Comparison of ENCODE assay signal across 8 cellular contexts in genomic region chr5:69368458-69369368, GRCh38. TPM values are rescaled to one million over a fixed set of nuclear protein-coding genes. Genes with fewer than 3 reads are reported as not detected.
DNase-seq lines count a peak whose midpoint lies in the region; ATAC-seq and TF ChIP-seq lines count a peak whose summit lies in the region.

No MANE protein-coding gene starts in this region.

- H3K4me3 ChIP-seq in CD8-positive, alpha-beta memory T cell (ENCODE audit: low read length) = peak overlapping the region; percentile 70
- H3K4me3 ChIP-seq in ascending aorta (peak overlapping the region; percentile 70 to 81), iPS-11a (ENCODE audit: low read depth, low read length) (peak overlapping the region; percentile 98)

- CTCF ChIA-PET in CD8-positive, alpha-beta memory T cell (lab: Charles Lee) = no interaction called here

- peak in 2 of 5 donors; percentile 21 to 61 for DNase-seq in CD8-positive, alpha-beta memory T cell
- DNase-seq in NCI-H748 treated with DMSO at 0.1 percent for 48 hours (lab: John Stamatoyannopoulos, UW) = peak; percentile 25
- no peak for DNase-seq in ascending aorta (ENCODE audit: low spot score in 2 of 2)
- DNase-seq in smooth muscle cell of the brain vasculature (ENCODE audit: low read depth, low spot score) = peak; percentile 7
- DNase-seq in AG08396 (ENCODE audit: low spot score) = no peak

- intact Hi-C loops in ascending aorta (cut with DNase I) = loop anchor here (1.0 to 2.0 kb wide), 4 partner anchors 36 to 275 kb away; partner anchors contain the start of genes CCDC125, CCNB1 and CDK7

- ATAC-seq in GM21825 (IDR thresholded peaks at IDR 0.05; ENCODE audit: unreplicated experiment) = peak; percentile 29
- ATAC-seq in HG03378 (IDR thresholded peaks at IDR 0.05; ENCODE audit: unreplicated experiment) = no peak

- peaks cover 3 to 44% (median 10%) of the 10 kb centered on the region in 3 donors for H3K36me3 Mint-ChIP-seq in CD8-positive, alpha-beta memory T cell

- H3K9me3 ChIP-seq in CD8-positive, alpha-beta memory T cell (ENCODE audit: low read length) = no peaks in the 10 kb centered on the region
- H3K9me3 ChIP-seq in ascending aorta = no peaks in the 10 kb centered on the region

- H3K4me3 Mint-ChIP-seq in CD8-positive, alpha-beta memory T cell = peak overlapping the region; percentile 91 to 98 (median 95)

- peaks cover 24% of the 10 kb centered on the region for H3K4me1 ChIP-seq in CD8-positive, alpha-beta memory T cell (ENCODE audit: insufficient read depth, low read length)
- H3K4me1 ChIP-seq in ascending aorta = peaks cover 7 to 18% of the 10 kb centered on the region in 2 donors

- peaks cover 18% of the 10 kb centered on the region for H3K36me3 ChIP-seq in CD8-positive, alpha-beta memory T cell (ENCODE audit: insufficient read depth, low read length)
- H3K36me3 ChIP-seq in ascending aorta = peaks cover 17 to 21% of the 10 kb centered on the region in 2 donors

- H3K27ac ChIP-seq in CD8-positive, alpha-beta memory T cell (ENCODE audit: low read depth, low read length) = peak overlapping the region; percentile 99
- H3K27ac ChIP-seq in ascending aorta = peak overlapping the region; percentile 90 to 94

- H3K4me1 Mint-ChIP-seq in CD8-positive, alpha-beta memory T cell = peaks cover 35 to 67% (median 65%) of the 10 kb centered on the region in 3 donors

- H3K9me3 Mint-ChIP-seq in CD8-positive, alpha-beta memory T cell = peaks cover 0 to 2% (median 0%) of the 10 kb centered on the region in 5 donors

- H3K27me3 ChIP-seq in CD8-positive, alpha-beta memory T cell (ENCODE audit: insufficient read depth, low read length, poor library complexity, severe bottlenecking) = no peaks in the 10 kb centered on the region
- H3K27me3 ChIP-seq in ascending aorta = no peaks in the 10 kb centered on the region

- H3K27me3 Mint-ChIP-seq in CD8-positive, alpha-beta memory T cell = no peaks in the 10 kb centered on the region

- H3K27ac Mint-ChIP-seq in CD8-positive, alpha-beta memory T cell = peak overlapping the region; percentile 96 to 100 (median 98)

- POLR2A ChIA-PET in CD8-positive, alpha-beta memory T cell (lab: Charles Lee) = interaction anchor here (1.9 kb wide), 1 partner anchor 134 kb away, joined by 4 read pairs; the partner anchor contains the start of gene CDK7

- no peak for TF ChIP-seq CTCF in ascending aorta (IDR thresholded peaks at IDR 0.05)

RNA-seq across cellular contexts. Expression of gene AK6, which starts 0.6 kb away (rescaled TPM):
- 100 to 1,000 TPM; 104 to 108 TPM for total RNA-seq in CD8-positive, alpha-beta memory T cell
- polyA plus RNA-seq in CD8-positive, alpha-beta memory T cell = 90.9 TPM
- 3.9 TPM for total RNA-seq in ascending aorta

RNA-seq across cellular contexts. Expression of gene TAF9, which starts 0.6 kb away (rescaled TPM):
- 10 to 100 TPM; 70.2 to 70.5 TPM for total RNA-seq in CD8-positive, alpha-beta memory T cell
- polyA plus RNA-seq in CD8-positive, alpha-beta memory T cell = 95.0 TPM
- 6.3 TPM for total RNA-seq in ascending aorta

RNA-seq across cellular contexts. Expression of gene RAD17, which starts 0.9 kb away (rescaled TPM):
- 10 to 100 TPM; 27.6 to 28.4 TPM for total RNA-seq in CD8-positive, alpha-beta memory T cell
- polyA plus RNA-seq in CD8-positive, alpha-beta memory T cell = 26.5 TPM
- 24.4 TPM for total RNA-seq in ascending aorta

RNA-seq across cellular contexts. Expression of gene CCDC125, which starts 36.1 kb away (rescaled TPM):
- total RNA-seq in CD8-positive, alpha-beta memory T cell = 1 to 10 TPM; 8.5 to 9.0 TPM
- polyA plus RNA-seq in CD8-positive, alpha-beta memory T cell = 6.1 TPM
- 5.2 TPM for total RNA-seq in ascending aorta

RNA-seq across cellular contexts. Expression of gene MARVELD2, which starts 46.2 kb away (rescaled TPM):
- under 1 TPM; 0.39 to 0.40 TPM for total RNA-seq in CD8-positive, alpha-beta memory T cell
- polyA plus RNA-seq in CD8-positive, alpha-beta memory T cell = 1.4 TPM
- not detected for total RNA-seq in ascending aorta

Comparison
In these comparisons a context has a peak if more than half of its experiments do, and no peak if none do; other contexts are left out.
1. DNase-seq: peak in NCI-H748 treated with DMSO at 0.1 percent for 48 hours (single experiment) and smooth muscle cell of the brain vasculature (single experiment); none in ascending aorta (0 of 2) and AG08396 (single experiment).
2. RNA of gene AK6, which starts 0.6 kb away (total RNA-seq): 104 to 108 TPM in CD8-positive, alpha-beta memory T cell; 3.9 TPM in ascending aorta (single experiment); every median in the first group is over 10 times any median in the second.
3. Peak in every context shown above with its lines, with median percentiles within 50 percentile points of each other: H3K4me3 ChIP-seq.